18 cellular contexts compared by ENCODE assay signal in genomic region chr16:1746693-1747195, GRCh38. TPM values are rescaled to one million over a fixed set of nuclear protein-coding genes. Genes with fewer than 3 reads are reported as not detected.
DNase-seq lines count a peak whose midpoint lies in the region; ATAC-seq and TF ChIP-seq lines count a peak whose summit lies in the region.
"Had no signal": no experiment of that assay in that cellular context is flagged by ENCODE, and none has a peak within 500 bp of the region (broad histone marks: within the 10 kb centered on the region; RNA-seq: fewer than 3 reads in every experiment).

No MANE protein-coding gene starts in this region.

- H4K20me1 ChIP-seq in IMR-90 (ENCODE audit: insufficient read depth, low read length): peaks cover 13% of the 10 kb centered on the region; the same call in 1 of the 2 replicates

- H3K4me3 ChIP-seq in IMR-90 (ENCODE audit: insufficient read depth, low read depth, low read length): no peak overlapping the region
- H3K4me3 ChIP-seq in skeletal muscle satellite cell (ENCODE audit: low read length): peak overlapping the region; percentile 7
- H3K4me3 ChIP-seq: lung, right atrium auricular region, tibial nerve had no signal

- H3K27me3 Mint-ChIP-seq in chondrocyte (ENCODE audit: low read depth): no peaks in the 10 kb centered on the region
- H3K27me3 Mint-ChIP-seq: CD4-positive, alpha-beta memory T cell; effector memory CD8-positive, alpha-beta T cell; T-helper 17 cell had no signal

- H2AK5ac ChIP-seq in IMR-90 (ENCODE audit: low read depth, low read length): no peak overlapping the region

- peak overlapping the region; percentile 11 for H2AFZ ChIP-seq in IMR-90 (replicated peaks; ENCODE audit: low read length, poor library complexity)

- in situ Hi-C loops in IMR-90 (cut with MboI; ENCODE audit: low sequenced_read_pairs): no loop called here

- H3K9me3 ChIP-seq in IMR-90 (ENCODE audit: control insufficient read depth, insufficient read depth, low read length): no peaks in the 10 kb centered on the region
- no peaks in the 10 kb centered on the region for H3K9me3 ChIP-seq in skeletal muscle satellite cell (replicated peaks; ENCODE audit: low read length)
- H3K9me3 ChIP-seq: right atrium auricular region, tibial nerve had no signal

- H3K4me2 ChIP-seq in IMR-90 (ENCODE audit: low read depth, low read length): no peak overlapping the region
- H3K4me2 ChIP-seq in skeletal muscle satellite cell (ENCODE audit: low read length): peak overlapping the region; percentile 64

- peaks cover 15 to 40% of the 10 kb centered on the region in 2 experiments; a peak in 2 of 4 replicates for H3K79me1 ChIP-seq in IMR-90 (ENCODE audit: low read depth in 1 of 2, low read length in 2 of 2)

- no peak overlapping the region for H3K23ac ChIP-seq in IMR-90 (ENCODE audit: low read depth, low read length)

- ATAC-seq in IMR-90 (ENCODE audit: low read depth): no peak
- no peak for ATAC-seq in HG03196 (IDR thresholded peaks at IDR 0.05; ENCODE audit: unreplicated experiment)
- no peak for ATAC-seq in GM19023 (IDR thresholded peaks at IDR 0.05; ENCODE audit: unreplicated experiment)
- ATAC-seq: effector memory CD8-positive, alpha-beta T cell; T-helper 17 cell had no signal

- H3K18ac ChIP-seq in IMR-90 (ENCODE audit: low read depth, low read length): no peak overlapping the region

- CTCF ChIA-PET in IMR-90 (lab: Yijun Ruan, JAX): interaction anchor here (1.4 kb wide), 1 partner anchor 41 kb away, joined by 7 read pairs; the partner anchor contains the start of gene MAPK8IP3

- no peak overlapping the region for H3K27ac ChIP-seq in IMR-90 (ENCODE audit: insufficient read depth, low read length)
- H3K27ac ChIP-seq: right atrium auricular region, tibial nerve had no signal

- H3K56ac ChIP-seq in IMR-90 (ENCODE audit: extremely low read depth, insufficient read depth, low read length): no peak overlapping the region

- no peak overlapping the region for H4K8ac ChIP-seq in IMR-90 (ENCODE audit: low read depth in 2 of 2, low read length in 2 of 2)

- H2BK20ac ChIP-seq in IMR-90 (ENCODE audit: low read depth, low read length): no peak overlapping the region

- dilution Hi-C loops in IMR-90 (cut with HindIII; ENCODE audit: low sequenced_read_pairs, unreplicated experiment): no loop called here

- H3K36me3 ChIP-seq in IMR-90 (ENCODE audit: control insufficient read depth, insufficient read depth, low read length) (peaks cover 63% of the 10 kb centered on the region), skeletal muscle satellite cell (ENCODE audit: insufficient read depth, low read length) (peaks cover 64% of the 10 kb centered on the region)

- POLR2A ChIA-PET in IMR-90 (lab: Charles Lee; ENCODE audit: unreplicated experiment): interaction anchor here (0.8 kb wide), 1 partner anchor 39 kb away, joined by 5 read pairs; no protein-coding TSS in a partner anchor

- intact Hi-C loops in IMR-90 (cut with micrococcal nuclease): no loop called here

- no peak overlapping the region for H2BK5ac ChIP-seq in IMR-90 (ENCODE audit: low read depth, low read length, poor library complexity, severe bottlenecking)

- 0 out of 2 replicates have a peak overlapping the region, but pooled peaks have one; percentile 5 for H3K4ac ChIP-seq in IMR-90 (ENCODE audit: low read depth, low read length)

- H2AK9ac ChIP-seq in IMR-90 (replicated peaks; ENCODE audit: low read depth, low read length, poor library complexity): peak overlapping the region; percentile 76

- TF ChIP-seq CTCF in IMR-90 (conservative IDR thresholded peaks at IDR 0.05; ENCODE audit: low read depth, low read length) (no peak), chondrocyte (IDR thresholded peaks at IDR 0.05) (no peak)

- TF ChIP-seq POLR2A in IMR-90 (IDR thresholded peaks at IDR 0.05; ENCODE audit: low read depth, low read length): no peak

- H3K27ac Mint-ChIP-seq in chondrocyte (ENCODE audit: unreplicated experiment): peak overlapping the region; percentile 94
- H3K27ac Mint-ChIP-seq: activated naive CD4-positive, alpha-beta T cell treated with anti-CD3 and anti-CD28 coated beads for 36 hours; effector memory CD8-positive, alpha-beta T cell; T-helper 17 cell had no signal

- H3K36me3 Mint-ChIP-seq in chondrocyte (ENCODE audit: low read depth): peaks cover 12% of the 10 kb centered on the region

- H2BK15ac ChIP-seq in IMR-90 (ENCODE audit: low read depth, low read length): no peak overlapping the region

- H3K9ac ChIP-seq in IMR-90 (ENCODE audit: low read depth, low read length) (no peak overlapping the region), skeletal muscle satellite cell (ENCODE audit: low read depth, low read length) (peak overlapping the region; percentile 61)

- no peaks in the 10 kb centered on the region for H3K9me3 Mint-ChIP-seq in chondrocyte (ENCODE audit: low read depth)
- H3K9me3 Mint-ChIP-seq: activated naive CD4-positive, alpha-beta T cell treated with anti-CD3 and anti-CD28 coated beads for 36 hours; CD4-positive, alpha-beta memory T cell; effector memory CD8-positive, alpha-beta T cell; neural crest cell had no signal

- H3K4me3 Mint-ChIP-seq in chondrocyte (ENCODE audit: unreplicated experiment): no peak overlapping the region
- H3K4me3 Mint-ChIP-seq: activated naive CD4-positive, alpha-beta T cell treated with anti-CD3 and anti-CD28 coated beads for 36 hours; CD4-positive, alpha-beta memory T cell; effector memory CD8-positive, alpha-beta T cell; neural crest cell; T-helper 17 cell had no signal

- 97% methylated on average over 9 of the region's 31 CpGs; no CpG with 5 or more reads in 1 of the 2 experiments for WGBS in IMR-90 (ENCODE audit: extremely low coverage in 2 of 2, insufficient read length in 1 of 2), 2 experiments

- peaks cover 2% of the 10 kb centered on the region; the same call in 1 of the 2 replicates for H3K4me1 ChIP-seq in IMR-90 (ENCODE audit: control insufficient read depth, insufficient read depth, low read length)
- peaks cover 38% of the 10 kb centered on the region for H3K4me1 ChIP-seq in skeletal muscle satellite cell (ENCODE audit: control insufficient read depth, insufficient read depth, low read length)
- H3K4me1 ChIP-seq: right atrium auricular region, tibial nerve had no signal

- H3K9me1 ChIP-seq in IMR-90 (ENCODE audit: insufficient read depth, low read length): peaks cover 6% of the 10 kb centered on the region; the same call in 1 of the 2 replicates

- no peak overlapping the region for H2BK120ac ChIP-seq in IMR-90 (ENCODE audit: low read depth, low read length)

- H3K27me3 ChIP-seq in IMR-90 (ENCODE audit: control insufficient read depth, insufficient read depth, low read length): no peaks in the 10 kb centered on the region
- no peaks in the 10 kb centered on the region for H3K27me3 ChIP-seq in skeletal muscle satellite cell (ENCODE audit: control insufficient read depth, insufficient read depth, low read length)
- H3K27me3 ChIP-seq: right atrium auricular region, tibial nerve had no signal

- no peak overlapping the region for H4K91ac ChIP-seq in IMR-90 (ENCODE audit: insufficient read depth, low read depth, low read length)

- H3K14ac ChIP-seq in IMR-90 (replicated peaks; ENCODE audit: low read depth, low read length): no peak overlapping the region

- H3K4me1 Mint-ChIP-seq in chondrocyte (ENCODE audit: low read depth): peaks cover 29% of the 10 kb centered on the region
- H3K4me1 Mint-ChIP-seq: CD4-positive, alpha-beta memory T cell; neural crest cell had no signal

- TF ChIP-seq RAD21 in IMR-90 (IDR thresholded peaks at IDR 0.05; ENCODE audit: low read length): no peak

- H4K5ac ChIP-seq in IMR-90 (ENCODE audit: low read depth, low read length): no peak overlapping the region

- no TSS peak for BruUV-seq in IMR-90 (replicated peaks; lab: Mats Ljungman, UMichigan)

- DNase-seq in IMR-90 (no peak), chondrocyte (ENCODE audit: low spot score) (peak; percentile 88)
- DNase-seq: activated CD4-positive, CD25-positive, alpha-beta regulatory T cell treated with anti-CD3 and anti-CD28 coated beads, Interleukin-2, amount 50 U/mL, for 72 hours; activated naive CD4-positive, alpha-beta T cell treated with anti-CD3 and anti-CD28 coated beads for 36 hours; effector memory CD8-positive, alpha-beta T cell; MM.1S; NCI-H2081; NCI-H748 treated with DMSO at 0.1 percent for 48 hours; stimulated activated CD8-positive, alpha-beta memory T cell treated with anti-CD3 and anti-CD28 coated beads, Interleukin-4, amount 100 ng/mL, for 48 hours; T-helper 17 cell had no signal

TF ChIP-seq in IMR-90, 13 proteins besides CTCF, POLR2A, EP300 and RAD21 (continues in another document):
- TF ChIP-seq RCOR1 (IDR thresholded peaks at IDR 0.05; ENCODE audit: insufficient replicate concordance, low read length): no peak

RNA-seq across cellular contexts. Expression of gene NME3, which starts 24.6 kb away (rescaled TPM):
- 12.7 and 15.3 TPM in 2 replicates for total RNA-seq in IMR-90 (2012; rRNA removed)
- 41.2 and 61.6 TPM in 2 replicates for polyA plus RNA-seq in IMR-90 (2012; rRNA removed)
- 33.9 and 84.6 TPM in 2 replicates for polyA plus RNA-seq in IMR-90 (2012; cell fraction: cytosol; rRNA removed)
- 163 and 393 TPM in 2 replicates for polyA plus RNA-seq in IMR-90 (2012; cell fraction: nucleus; rRNA removed; ENCODE audit: low replicate concordance)
- total RNA-seq in chondrocyte: 51.0 to 62.9 TPM (median 53.8 TPM) in 3 replicates
- total RNA-seq in skeletal muscle satellite cell (2012; rRNA removed): 45.1 and 50.2 TPM in 2 replicates

RNA-seq across cellular contexts. Expression of gene EME2, which starts 25.9 kb away (rescaled TPM):
- total RNA-seq in IMR-90 (2012; rRNA removed) (1.3 and 1.4 TPM in 2 replicates), chondrocyte (16.9 to 28.4 TPM (median 19.7 TPM) in 3 replicates)
- 9.6 and 11.1 TPM in 2 replicates for polyA plus RNA-seq in IMR-90 (2012; rRNA removed)
- polyA plus RNA-seq in IMR-90 (2012; cell fraction: cytosol; rRNA removed): 2.9 and 4.0 TPM in 2 replicates
- polyA plus RNA-seq in IMR-90 (2012; cell fraction: nucleus; rRNA removed; ENCODE audit: low replicate concordance): 68.1 and 156 TPM in 2 replicates
- 11.7 and 15.1 TPM in 2 replicates for total RNA-seq in skeletal muscle satellite cell (2012; rRNA removed)

RNA-seq across cellular contexts. Expression of gene MRPS34, which starts 26.2 kb away (rescaled TPM):
- 68.5 and 73.3 TPM in 2 replicates for total RNA-seq in IMR-90 (2012; rRNA removed)
- polyA plus RNA-seq in IMR-90 (2012; rRNA removed): 80.4 and 87.2 TPM in 2 replicates
- polyA plus RNA-seq in IMR-90 (2012; cell fraction: cytosol; rRNA removed): 85.4 and 140 TPM in 2 replicates
- 69.2 and 93.1 TPM in 2 replicates for polyA plus RNA-seq in IMR-90 (2012; cell fraction: nucleus; rRNA removed; ENCODE audit: low replicate concordance)
- 54.5 to 78.7 TPM (median 60.4 TPM) in 3 replicates for total RNA-seq in chondrocyte
- 82.8 and 95.8 TPM in 2 replicates for total RNA-seq in skeletal muscle satellite cell (2012; rRNA removed)

RNA-seq across cellular contexts. Expression of gene SPSB3, which starts 35.6 kb away (rescaled TPM):
- total RNA-seq in IMR-90 (2012; rRNA removed) (9.1 and 10.6 TPM in 2 replicates), chondrocyte (30.8 to 32.1 TPM (median 31.5 TPM) in 3 replicates)
- 30.8 and 34.0 TPM in 2 replicates for polyA plus RNA-seq in IMR-90 (2012; rRNA removed)
- 24.8 and 37.1 TPM in 2 replicates for polyA plus RNA-seq in IMR-90 (2012; cell fraction: cytosol; rRNA removed)
- polyA plus RNA-seq in IMR-90 (2012; cell fraction: nucleus; rRNA removed; ENCODE audit: low replicate concordance): 165 and 400 TPM in 2 replicates
- 17.0 and 17.2 TPM in 2 replicates for total RNA-seq in skeletal muscle satellite cell (2012; rRNA removed)

RNA-seq across cellular contexts. Expression of gene NUBP2, which starts 36.0 kb away (rescaled TPM):
- total RNA-seq in IMR-90 (2012; rRNA removed) (51.1 and 131 TPM in 2 replicates), chondrocyte (36.5 to 46.0 TPM (median 40.7 TPM) in 3 replicates)
- polyA plus RNA-seq in IMR-90 (2012; rRNA removed): 62.6 and 75.9 TPM in 2 replicates
- 64.6 and 131 TPM in 2 replicates for polyA plus RNA-seq in IMR-90 (2012; cell fraction: cytosol; rRNA removed)
- polyA plus RNA-seq in IMR-90 (2012; cell fraction: nucleus; rRNA removed; ENCODE audit: low replicate concordance): 50.7 and 143 TPM in 2 replicates
- 84.7 and 85.4 TPM in 2 replicates for total RNA-seq in skeletal muscle satellite cell (2012; rRNA removed)
